ENCODE assay signal across 1 cellular context in genomic region chr3:197456271-197457091, GRCh38.
TF ChIP-seq lines count a peak whose summit lies in the region.

No MANE protein-coding gene starts in this region.

TF ChIP-seq in HepG2, 621 proteins besides CTCF, POLR2A, EP300 and RAD21 (continued from another document and continues in another):
- peak; percentile 66; the same call in 1 of the 2 replicates for TF ChIP-seq GMEB1 (CRISPR knock-in tag; IDR thresholded peaks at IDR 0.05; ENCODE audit: borderline replicate concordance)
- peak; percentile 36; the same call in 1 of the 2 replicates for TF ChIP-seq KDM5B (CRISPR knock-in tag; IDR thresholded peaks at IDR 0.05; ENCODE audit: borderline replicate concordance)
- no peak for TF ChIP-seq KDM4B (CRISPR knock-in tag; IDR thresholded peaks at IDR 0.05)
- TF ChIP-seq TFDP2 (CRISPR knock-in tag; IDR thresholded peaks at IDR 0.05): peak; percentile 57; the same call in 1 of the 2 replicates
- TF ChIP-seq ISL2 (CRISPR knock-in tag; IDR thresholded peaks at IDR 0.05): 0 out of 2 replicates have a peak, but pooled peaks have one; percentile 27
- no peak for TF ChIP-seq TEAD3 (CRISPR knock-in tag; optimal IDR thresholded peaks at IDR 0.05; ENCODE audit: borderline replicate concordance)
- no peak for TF ChIP-seq PATZ1 (CRISPR knock-in tag; IDR thresholded peaks at IDR 0.05)
- TF ChIP-seq ATAD3A (CRISPR knock-in tag; IDR thresholded peaks at IDR 0.05): no peak
- peak; percentile 36; the same call in 1 of the 2 replicates for TF ChIP-seq ZSCAN9 (CRISPR knock-in tag; IDR thresholded peaks at IDR 0.05; ENCODE audit: borderline replicate concordance)
- peak; percentile 75 for TF ChIP-seq GABPA (IDR thresholded peaks at IDR 0.05; ENCODE audit: low read depth, low read length)
- peak; percentile 87 for TF ChIP-seq GABPA (CRISPR knock-in tag; IDR thresholded peaks at IDR 0.05; ENCODE audit: low read depth)
- TF ChIP-seq ZNF44 (CRISPR knock-in tag; IDR thresholded peaks at IDR 0.05): no peak
- TF ChIP-seq ZNF234 (CRISPR knock-in tag; conservative IDR thresholded peaks at IDR 0.05): no peak
- no peak for TF ChIP-seq PRPF4 (IDR thresholded peaks at IDR 0.05; ENCODE audit: low read depth, low read length, poor library complexity, severe bottlenecking)
- TF ChIP-seq ZNF317 (CRISPR knock-in tag; IDR thresholded peaks at IDR 0.05): 0 out of 2 replicates have a peak, but pooled peaks have one; percentile 30
- no peak for TF ChIP-seq FOXK2 (IDR thresholded peaks at IDR 0.05)
- TF ChIP-seq ZNF672 (CRISPR knock-in tag; IDR thresholded peaks at IDR 0.05): no peak
- peak; percentile 76; the same call in 1 of the 2 replicates for TF ChIP-seq MYC (CRISPR knock-in tag; IDR thresholded peaks at IDR 0.05; ENCODE audit: borderline replicate concordance)
- peak; percentile 56 for TF ChIP-seq ZMYM4 (CRISPR knock-in tag; IDR thresholded peaks at IDR 0.05)
- TF ChIP-seq ZNF784 (CRISPR knock-in tag; IDR thresholded peaks at IDR 0.05; ENCODE audit: borderline replicate concordance): peak; percentile 42
- no peak for TF ChIP-seq PAX8 (CRISPR knock-in tag; IDR thresholded peaks at IDR 0.05; ENCODE audit: borderline replicate concordance)
- TF ChIP-seq HNF1A (IDR thresholded peaks at IDR 0.05; ENCODE audit: low read depth): no peak
- TF ChIP-seq HNF1A (CRISPR knock-in tag; IDR thresholded peaks at IDR 0.05; ENCODE audit: borderline replicate concordance): peak; percentile 45
- no peak for TF ChIP-seq ZBTB40 (IDR thresholded peaks at IDR 0.05)
- 0 out of 2 replicates have a peak, but pooled peaks have one; percentile 36 for TF ChIP-seq ZBTB40 (CRISPR knock-in tag; IDR thresholded peaks at IDR 0.05)
- TF ChIP-seq ZSCAN5A (CRISPR knock-in tag; IDR thresholded peaks at IDR 0.05; ENCODE audit: borderline replicate concordance): no peak
- peak; percentile 61; the same call in 1 of the 2 replicates for TF ChIP-seq ZNF749 (CRISPR knock-in tag; IDR thresholded peaks at IDR 0.05; ENCODE audit: borderline replicate concordance)
- peak; percentile 58 for TF ChIP-seq HNRNPLL (IDR thresholded peaks at IDR 0.05; ENCODE audit: low read depth, low read length, poor library complexity, severe bottlenecking)
- peak; percentile 49; the same call in 1 of the 2 replicates for TF ChIP-seq HOXA3 (CRISPR knock-in tag; IDR thresholded peaks at IDR 0.05)
- no peak for TF ChIP-seq RCOR2 (CRISPR knock-in tag; IDR thresholded peaks at IDR 0.05)
- no peak for TF ChIP-seq ZNF3 (CRISPR knock-in tag; IDR thresholded peaks at IDR 0.05)
- no peak for TF ChIP-seq ZNF670 (CRISPR knock-in tag; IDR thresholded peaks at IDR 0.05; ENCODE audit: borderline replicate concordance)
- TF ChIP-seq POGZ (CRISPR knock-in tag; IDR thresholded peaks at IDR 0.05): peak; percentile 28; the same call in 1 of the 2 replicates
- no peak for TF ChIP-seq ZEB1 (IDR thresholded peaks at IDR 0.05; ENCODE audit: insufficient replicate concordance, low read depth)
- TF ChIP-seq YY1 (IDR thresholded peaks at IDR 0.05; ENCODE audit: insufficient read depth, insufficient replicate concordance, low read depth, low read length): peak; percentile 25
- TF ChIP-seq CCDC6 (CRISPR knock-in tag; IDR thresholded peaks at IDR 0.05): no peak; the same call in 1 of the 2 replicates
- no peak for TF ChIP-seq ZC3H13 (CRISPR knock-in tag; IDR thresholded peaks at IDR 0.05)
- TF ChIP-seq ATF5 (CRISPR knock-in tag; IDR thresholded peaks at IDR 0.05; ENCODE audit: low read depth): no peak
- no peak for TF ChIP-seq ZFYVE20 (CRISPR knock-in tag; IDR thresholded peaks at IDR 0.05; ENCODE audit: borderline replicate concordance, low read depth)
